In genomic region chr10:110744767-110745166, GRCh38 we compare ENCODE assay signal across 18 cellular contexts.
"Had no signal": no experiment of that assay in that cellular context is flagged by ENCODE, and none has a peak within 500 bp of the region (broad histone marks: within the 10 kb centered on the region; RNA-seq: fewer than 3 reads in every experiment).

No MANE protein-coding gene starts in this region.

- ATAC-seq: activated naive CD4-positive, alpha-beta T cell treated with anti-CD3 and anti-CD28 coated beads, Interleukin-2, amount 50 U/mL, for 72 hours; activated T-cell treated with anti-CD3 and anti-CD28 coated beads, Interleukin-2, amount 50 U/mL, for 72 hours; body of pancreas; stimulated activated naive CD8-positive, alpha-beta T cell treated with anti-CD3 and anti-CD28 coated beads, Interleukin-15, Interleukin-2, amounts not matched to agents 100 U/mL and 50 U/mL, for 24 hours had no signal

- H3K9me3 ChIP-seq: body of pancreas, upper lobe of left lung had no signal

- H3K27me3 ChIP-seq: body of pancreas, upper lobe of left lung had no signal

- H3K4me3 ChIP-seq: body of pancreas, lung, skin epidermis, upper lobe of left lung had no signal

- DNase-seq: activated CD4-positive, alpha-beta T cell treated with anti-CD3 and anti-CD28 coated beads, Interleukin-2, amount 10 ng/mL, durations not matched to agents 7 days and 5 days; activated CD4-positive, CD25-positive, alpha-beta regulatory T cell; activated CD8-positive, alpha-beta memory T cell treated with anti-CD3 and anti-CD28 coated beads, Interleukin-2, amount 50 U/mL, for 48 hours; activated gamma-delta T cell; activated T-cell treated with anti-CD3 and anti-CD28 coated beads, Interleukin-2, amount 50 U/mL, for 72 hours; amygdala; body of pancreas; cerebellar nuclear complex; effector memory CD4-positive, alpha-beta T cell; foreskin fibroblast; kidney glomerular epithelial cell; stimulated activated CD4-positive, alpha-beta T cell treated with anti-CD3 and anti-CD28 coated beads, Interleukin-4, amount 100 ng/mL, for 4 hours; stimulated activated naive CD8-positive, alpha-beta T cell treated with anti-CD3 and anti-CD28 coated beads, Interleukin-15, Interleukin-2, amounts not matched to agents 100 U/mL and 50 U/mL, for 24 hours; upper lobe of left lung had no signal

- H3K36me3 ChIP-seq: upper lobe of left lung had no signal

- H3K27ac ChIP-seq: body of pancreas, parathyroid adenoma, upper lobe of left lung had no signal
